18 cellular contexts compared by ENCODE assay signal in genomic region chr11:837189-837989, GRCh38. TPM values are rescaled to one million over a fixed set of nuclear protein-coding genes. Genes with fewer than 3 reads are reported as not detected.
A peak's percentile ranks its signal among the peaks of the same experiment; 100 is the strongest.
DNase-seq lines count a peak whose midpoint lies in the region; ATAC-seq and TF ChIP-seq lines count a peak whose summit lies in the region.
"Had no signal": no experiment of that assay in that cellular context is flagged by ENCODE, and none has a peak within 500 bp of the region (broad histone marks: within the 10 kb centered on the region; RNA-seq: fewer than 3 reads in every experiment).

No MANE protein-coding gene starts in this region.

- H3K4me3 ChIP-seq in adipocyte (ENCODE audit: low read length), result no peak overlapping the region
- no peak overlapping the region for H3K4me3 ChIP-seq in naive thymus-derived CD4-positive, alpha-beta T cell (ENCODE audit: low read length)
- no peak overlapping the region for H3K4me3 ChIP-seq in gastroesophageal sphincter
- H3K4me3 ChIP-seq: cardiac muscle cell, right atrium auricular region, thoracic aorta had no signal

- no peaks in the 10 kb centered on the region for H3K9me3 Mint-ChIP-seq in Calu3 (ENCODE audit: low read depth, unreplicated experiment)
- no peaks in the 10 kb centered on the region for H3K9me3 Mint-ChIP-seq in naive thymus-derived CD4-positive, alpha-beta T cell

- H3K4me1 Mint-ChIP-seq in Calu3 (ENCODE audit: low read depth, unreplicated experiment), result peaks cover 17% of the 10 kb centered on the region
- peaks cover 5 to 28% (median 20%) of the 10 kb centered on the region in 7 donors for H3K4me1 Mint-ChIP-seq in naive thymus-derived CD4-positive, alpha-beta T cell

- no peak for TF ChIP-seq CTCF in Calu3 (IDR thresholded peaks at IDR 0.05; ENCODE audit: unreplicated experiment)
- TF ChIP-seq CTCF in gastroesophageal sphincter (IDR thresholded peaks at IDR 0.05), result no peak

- H3K4me3 Mint-ChIP-seq in Calu3 (ENCODE audit: low read depth, unreplicated experiment), result peak overlapping the region; percentile 21
- H3K4me3 Mint-ChIP-seq in naive thymus-derived CD4-positive, alpha-beta T cell, result no peak overlapping the region

- no peak for TF ChIP-seq POLR2A in gastroesophageal sphincter (IDR thresholded peaks at IDR 0.05)

- 0% methylated on average over 1 of the region's 22 CpGs; no CpG with 5 or more reads in 1 of the 2 donors for WGBS in gastroesophageal sphincter (ENCODE audit: low coverage in 1 of 2), 2 donors

- H3K9me3 ChIP-seq in adipocyte (ENCODE audit: control insufficient read depth, low read length) (no peaks in the 10 kb centered on the region), gastroesophageal sphincter (no peaks in the 10 kb centered on the region)
- H3K9me3 ChIP-seq in naive thymus-derived CD4-positive, alpha-beta T cell (ENCODE audit: control insufficient read depth in 2 of 3, low read length in 3 of 3), result no peaks in the 10 kb centered on the region
- H3K9me3 ChIP-seq: right atrium auricular region, thoracic aorta had no signal

- H3K4me1 ChIP-seq in adipocyte (ENCODE audit: control insufficient read depth, insufficient read depth, low read length) (peaks cover 45% of the 10 kb centered on the region), gastroesophageal sphincter (peaks cover 6 to 90% (median 28%) of the 10 kb centered on the region in 3 donors)
- peaks cover 10 to 17% of the 10 kb centered on the region in 2 donors for H3K4me1 ChIP-seq in naive thymus-derived CD4-positive, alpha-beta T cell (ENCODE audit: control insufficient read depth in 2 of 2, insufficient read depth in 2 of 2, low read length in 2 of 2)

- peak; percentile 19 for ATAC-seq in naive thymus-derived CD4-positive, alpha-beta T cell
- no peak for ATAC-seq in activated CD4-positive, CD25-positive, alpha-beta regulatory T cell treated with anti-CD3 and anti-CD28 coated beads, Interleukin-2, amount 50 U/mL, for 24 hours
- ATAC-seq in gastroesophageal sphincter, result no peak

- H3K36me3 Mint-ChIP-seq in Calu3 (ENCODE audit: insufficient read depth, unreplicated experiment), result peaks cover 97% of the 10 kb centered on the region
- H3K36me3 Mint-ChIP-seq in naive thymus-derived CD4-positive, alpha-beta T cell, result peaks cover 0 to 4% (median 0%) of the 10 kb centered on the region in 5 donors

- H3K27me3 Mint-ChIP-seq in Calu3 (ENCODE audit: unreplicated experiment), result no peaks in the 10 kb centered on the region
- peaks cover 0 to 8% (median 0%) of the 10 kb centered on the region in 5 donors for H3K27me3 Mint-ChIP-seq in naive thymus-derived CD4-positive, alpha-beta T cell

- intact Hi-C loops in Calu3 (cut with micrococcal nuclease; ENCODE audit: unreplicated experiment), result no loop called here
- intact Hi-C loops in naive thymus-derived CD4-positive, alpha-beta T cell (cut with micrococcal nuclease), result no loop called here

- no peak for TF ChIP-seq EP300 in gastroesophageal sphincter (IDR thresholded peaks at IDR 0.05)

- H3K9ac ChIP-seq in adipocyte (ENCODE audit: low read length), result peak overlapping the region; percentile 36

- BruUV-seq in Calu3 (replicated peaks; lab: Mats Ljungman, UMichigan), result no TSS peak

- no peak overlapping the region for H3K27ac ChIP-seq in naive thymus-derived CD4-positive, alpha-beta T cell (ENCODE audit: low read depth, low read length)
- H3K27ac ChIP-seq in gastroesophageal sphincter, result peak overlapping the region in 2 of 4 donors; percentile 48 to 89

- POLR2A ChIA-PET in naive thymus-derived CD4-positive, alpha-beta T cell (lab: Charles Lee), result interaction anchor here (0.6 to 2.2 kb wide), 2 partner anchors 18 to 20 kb away, joined by 3 to 9 read pairs; partner anchors contain the start of gene PNPLA2

- H3K27ac Mint-ChIP-seq in Calu3 (ENCODE audit: unreplicated experiment), result peak overlapping the region; percentile 33
- H3K27ac Mint-ChIP-seq in naive thymus-derived CD4-positive, alpha-beta T cell, result no peak overlapping the region

- peaks cover 48% of the 10 kb centered on the region for H3K36me3 ChIP-seq in adipocyte (ENCODE audit: control insufficient read depth, insufficient read depth, low read length, severe bottlenecking)
- peaks cover 0 to 38% (median 0%) of the 10 kb centered on the region in 3 experiments for H3K36me3 ChIP-seq in naive thymus-derived CD4-positive, alpha-beta T cell (ENCODE audit: control insufficient read depth in 2 of 3, insufficient read depth in 3 of 3, low read length in 3 of 3)
- H3K36me3 ChIP-seq in gastroesophageal sphincter, result peaks cover 0 to 50% of the 10 kb centered on the region in 2 donors

- H3K27me3 ChIP-seq in adipocyte (replicated peaks; ENCODE audit: control insufficient read depth, insufficient read depth, low read length), result no peaks in the 10 kb centered on the region
- no peaks in the 10 kb centered on the region for H3K27me3 ChIP-seq in naive thymus-derived CD4-positive, alpha-beta T cell (ENCODE audit: control insufficient read depth in 2 of 2, insufficient read depth in 2 of 2, low read length in 2 of 2)
- peaks cover 2% of the 10 kb centered on the region for H3K27me3 ChIP-seq in gastroesophageal sphincter
- H3K27me3 ChIP-seq: cardiac muscle cell, right atrium auricular region had no signal

- no peak for DNase-seq in Calu3
- peak; percentile 23 for DNase-seq in HT-29 (ENCODE audit: low spot score)
- DNase-seq in adipocyte (ENCODE audit: low read depth), result no peak
- DNase-seq in naive thymus-derived CD4-positive, alpha-beta T cell, result no peak
- no peak for DNase-seq in DMS153 (lab: John Stamatoyannopoulos, UW)
- no peak for DNase-seq in SHP77 treated with DMSO at 0.1 percent for 48 hours (lab: John Stamatoyannopoulos, UW)
- DNase-seq: activated CD4-positive, CD25-positive, alpha-beta regulatory T cell; DMS79 treated with DMSO at 0.1 percent for 48 hours; NCI-H2107; NCI-H524; Right ventricle myocardium superior; stimulated activated CD4-positive, alpha-beta T cell treated with anti-CD3 and anti-CD28 coated beads, Interleukin-15, amount 100 ng/mL, for 24 hours; T-helper 1 cell had no signal

- CTCF ChIA-PET in Calu3 (lab: Charles Lee), result interaction anchor here (0.5 to 1.0 kb wide), 2 partner anchors 13 to 485 kb away, joined by 4 to 6 read pairs; no protein-coding TSS in a partner anchor
- CTCF ChIA-PET in naive thymus-derived CD4-positive, alpha-beta T cell (lab: Charles Lee), result no interaction called here

RNA-seq across cellular contexts. Expression of gene CD151, which starts 4.6 kb away (rescaled TPM):
- total RNA-seq in Calu3 (2022), result 472 and 482 TPM in 2 replicates
- 916 and 940 TPM in 2 replicates for total RNA-seq in HT-29 (2014; rRNA removed; shearing (Covaris generic))
- total RNA-seq in naive thymus-derived CD4-positive, alpha-beta T cell, result 10 to 100 TPM in 3 of 5 experiments, 1 to 10 TPM in 2; 6.6 to 62.9 (median 18.5) TPM
- polyA plus RNA-seq in naive thymus-derived CD4-positive, alpha-beta T cell, result 1 to 10 TPM; 4.0 to 7.2 TPM
- 100 to 1,000 TPM; 277 to 794 (median 465) TPM for total RNA-seq in gastroesophageal sphincter

RNA-seq across cellular contexts. Expression of gene POLR2L, which starts 4.9 kb away (rescaled TPM):
- 107 and 115 TPM in 2 replicates for total RNA-seq in Calu3 (2022)
- total RNA-seq in HT-29 (2014; rRNA removed; shearing (Covaris generic)), result 1,254 and 1,310 TPM in 2 replicates
- total RNA-seq in naive thymus-derived CD4-positive, alpha-beta T cell, result 10 to 100 TPM; 31.2 to 93.3 (median 44.9) TPM
- 10 to 100 TPM; 55.9 to 83.1 TPM for polyA plus RNA-seq in naive thymus-derived CD4-positive, alpha-beta T cell
- 10 to 100 TPM; 65.5 to 86.0 (median 71.8) TPM for total RNA-seq in gastroesophageal sphincter

RNA-seq across cellular contexts. Expression of gene TSPAN4, which starts 5.3 kb away (rescaled TPM):
- 28.9 and 36.3 TPM in 2 replicates for total RNA-seq in Calu3 (2022)
- total RNA-seq in HT-29 (2014; rRNA removed; shearing (Covaris generic)), result 29.2 and 39.6 TPM in 2 replicates
- total RNA-seq in naive thymus-derived CD4-positive, alpha-beta T cell, result 10 to 100 TPM in 1 of 5 experiments, 1 to 10 TPM in 4; 4.8 to 12.6 (median 6.6) TPM
- polyA plus RNA-seq in naive thymus-derived CD4-positive, alpha-beta T cell, result 1 to 10 TPM; 4.1 to 4.7 TPM
- 100 to 1,000 TPM in 3 of 4 donors, 10 to 100 TPM in 1; 66.5 to 115 (median 112) TPM for total RNA-seq in gastroesophageal sphincter

RNA-seq across cellular contexts. Expression of gene CRACR2B, which starts 9.7 kb away (rescaled TPM):
- total RNA-seq in Calu3 (2022) (33.4 and 35.3 TPM in 2 replicates), gastroesophageal sphincter (10 to 100 TPM in 1 of 4 donors, 1 to 10 TPM in 3; 4.1 to 10.3 (median 6.4) TPM)
- 204 and 225 TPM in 2 replicates for total RNA-seq in HT-29 (2014; rRNA removed; shearing (Covaris generic))
- 1 to 10 TPM in 3 of 5 experiments, under 1 TPM in 1, not detected in 1; 0.62 to 3.9 (median 2.0) TPM for total RNA-seq in naive thymus-derived CD4-positive, alpha-beta T cell
- polyA plus RNA-seq in naive thymus-derived CD4-positive, alpha-beta T cell, result not detected

RNA-seq across cellular contexts. Expression of gene PNPLA2, which starts 18.7 kb away (rescaled TPM):
- total RNA-seq in Calu3 (2022), result 134 and 151 TPM in 2 replicates
- 174 and 202 TPM in 2 replicates for total RNA-seq in HT-29 (2014; rRNA removed; shearing (Covaris generic))
- total RNA-seq in naive thymus-derived CD4-positive, alpha-beta T cell, result 100 to 1,000 TPM in 4 of 5 experiments, 10 to 100 TPM in 1; 60.1 to 237 (median 205) TPM
- polyA plus RNA-seq in naive thymus-derived CD4-positive, alpha-beta T cell, result 10 to 100 TPM; 26.0 to 40.4 TPM
- total RNA-seq in gastroesophageal sphincter, result 10 to 100 TPM; 39.7 to 79.4 (median 58.9) TPM

Comparison
In these comparisons a context has a peak if more than half of its experiments do, and no peak if none do; other contexts are left out.
1. RNA of gene POLR2L, which starts 4.9 kb away (total RNA-seq): 1,254 to 1,310 TPM in HT-29; 107 to 115 TPM in Calu3, 65.5 to 86.0 TPM in gastroesophageal sphincter and 31.2 to 93.3 TPM in naive thymus-derived CD4-positive, alpha-beta T cell; every median in the first group is over 10 times any median in the second.